In the genomic region with DNA sequence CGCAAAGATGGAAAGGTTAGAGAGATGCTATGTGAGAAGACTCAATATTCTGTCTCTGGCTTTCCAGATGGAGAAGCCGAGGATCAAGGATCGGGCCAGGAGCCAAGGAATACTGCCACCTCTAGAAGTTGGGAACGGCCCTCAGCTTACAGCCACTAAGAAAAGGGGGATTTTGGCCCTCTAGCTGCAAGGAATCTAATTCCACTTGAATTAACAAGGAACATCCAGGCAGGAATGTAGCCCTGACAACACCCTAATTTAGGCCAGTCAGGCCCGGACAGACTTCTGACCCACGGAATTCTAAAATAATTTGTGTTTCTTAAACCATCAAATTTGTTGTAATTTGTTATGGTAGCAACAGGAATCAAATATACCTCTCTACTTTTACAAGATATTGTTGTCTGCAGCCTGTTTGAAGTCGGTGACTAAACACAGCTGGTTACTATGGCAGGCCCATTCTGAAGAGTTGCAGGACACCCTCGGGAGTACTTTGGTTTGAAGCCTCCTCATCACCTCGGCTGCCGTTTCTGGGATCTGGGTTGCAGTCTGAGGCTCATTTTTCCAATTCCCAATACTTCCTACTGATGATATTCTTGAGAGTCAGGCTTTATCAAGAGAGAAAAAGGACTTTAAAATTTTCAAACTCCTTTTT, we compare ENCODE assay signal across 14 cellular contexts.
"Had no signal": no experiment of that assay in that cellular context is flagged by ENCODE, and none has a peak within 500 bp of the region (broad histone marks: within the 10 kb centered on the region; RNA-seq: fewer than 3 reads in every experiment).

No MANE protein-coding gene starts in this region.

- DNase-seq: activated CD4-positive, alpha-beta T cell treated with anti-CD3 and anti-CD28 coated beads, Interleukin-2, amount 50 U/mL, for 4 hours; activated gamma-delta T cell; effector memory CD8-positive, alpha-beta T cell; left ventricle myocardium superior; naive B cell; ovary; psoas muscle; right cardiac atrium; stimulated activated CD4-positive, alpha-beta T cell treated with anti-CD3 and anti-CD28 coated beads, Interleukin-2, amount 100 ng/mL, for 24 hours; stimulated activated naive CD8-positive, alpha-beta T cell treated with anti-CD3 and anti-CD28 coated beads, Interleukin-15, Interleukin-2, amounts not matched to agents 100 U/mL and 50 U/mL, for 24 hours; substantia nigra; T-helper 2 cell; tibial artery; uterus had no signal
